13 cellular contexts compared by ENCODE assay signal in the genomic region with DNA sequence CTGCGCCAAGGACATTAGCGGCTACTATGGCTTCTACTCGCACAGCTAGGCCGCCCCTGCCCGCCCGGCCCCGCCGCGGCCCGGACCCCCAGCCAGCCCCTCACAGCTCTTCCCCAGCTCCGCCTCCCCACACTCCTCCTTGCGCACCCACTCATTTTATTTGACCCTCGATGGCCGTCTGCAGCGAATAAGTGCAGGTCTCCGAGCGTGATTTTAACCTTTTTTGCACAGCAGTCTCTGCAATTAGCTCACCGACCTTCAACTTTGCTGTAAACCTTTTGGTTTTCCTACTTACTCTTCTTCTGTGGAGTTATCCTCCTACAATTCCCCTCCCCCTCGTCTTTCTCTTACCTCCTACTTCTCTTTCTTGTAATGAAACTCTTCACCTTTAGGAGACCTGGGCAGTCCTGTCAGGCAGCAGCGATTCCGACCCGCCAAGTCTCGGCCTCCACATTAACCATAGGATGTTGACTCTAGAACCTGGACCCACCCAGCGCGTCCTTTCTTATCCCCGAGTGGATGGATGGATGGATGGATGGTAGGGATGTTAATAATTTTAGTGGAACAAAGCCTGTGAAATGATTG. TPM values are rescaled to one million over a fixed set of nuclear protein-coding genes. Genes with fewer than 3 reads are reported as not detected.
DNase-seq lines count a peak whose midpoint lies in the region; ATAC-seq and TF ChIP-seq lines count a peak whose summit lies in the region.
"Had no signal": no experiment of that assay in that cellular context is flagged by ENCODE, and none has a peak within 500 bp of the region (broad histone marks: within the 10 kb centered on the region; RNA-seq: fewer than 3 reads in every experiment).

No MANE protein-coding gene starts in this region.

- H3K27ac ChIP-seq in mesenchymal stem cell (ENCODE audit: low read length, poor library complexity, severe bottlenecking) = peak overlapping the region; percentile 25
- peak overlapping the region; percentile 0 for H3K27ac ChIP-seq in temporal lobe (ENCODE audit: low read depth, low read length)

- H3K9me3 Mint-ChIP-seq in activated naive CD4-positive, alpha-beta T cell treated with anti-CD3 and anti-CD28 coated beads for 36 hours = peaks cover 2% of the 10 kb centered on the region
- peaks cover 4 to 35% (median 15%) of the 10 kb centered on the region in 5 experiments for H3K9me3 Mint-ChIP-seq in brain

- no peak overlapping the region for H2BK5ac ChIP-seq in mesenchymal stem cell (ENCODE audit: low read depth, low read length, poor library complexity, severe bottlenecking)

- H2BK120ac ChIP-seq in mesenchymal stem cell (ENCODE audit: low read depth, low read length) = no peak overlapping the region

- H3K36me3 ChIP-seq in mesenchymal stem cell (ENCODE audit: control insufficient read depth in 1 of 2, insufficient read depth in 2 of 2, low read depth in 1 of 2, low read length in 2 of 2) = no peaks in the 10 kb centered on the region

- no peaks in the 10 kb centered on the region for H3K79me1 ChIP-seq in mesenchymal stem cell (replicated peaks; ENCODE audit: low read length, poor library complexity, severe bottlenecking)

- no peak overlapping the region for H3K27ac Mint-ChIP-seq in activated naive CD4-positive, alpha-beta T cell treated with anti-CD3 and anti-CD28 coated beads for 36 hours
- H3K27ac Mint-ChIP-seq in brain = peak overlapping the region in 3 of 5 experiments; percentile 65 to 95 (median 91)

- H3K9me3 ChIP-seq in mesenchymal stem cell (ENCODE audit: control insufficient read depth, low read length) = no peaks in the 10 kb centered on the region

- no peak overlapping the region for H3K9ac ChIP-seq in mesenchymal stem cell (ENCODE audit: low read length)

- no peak overlapping the region for H2AK5ac ChIP-seq in mesenchymal stem cell (ENCODE audit: low read length, severe bottlenecking)

- no peak for ATAC-seq in HG03565 (IDR thresholded peaks at IDR 0.05; ENCODE audit: unreplicated experiment)

- peak overlapping the region; percentile 50 for H3K4me3 Mint-ChIP-seq in activated naive CD4-positive, alpha-beta T cell treated with anti-CD3 and anti-CD28 coated beads for 36 hours
- H3K4me3 Mint-ChIP-seq in brain = peak overlapping the region; percentile 74 to 88 (median 84)

- no peak overlapping the region for H2AFZ ChIP-seq in mesenchymal stem cell (ENCODE audit: low read depth, low read length)

- peaks cover 80% of the 10 kb centered on the region for H3K27me3 Mint-ChIP-seq in activated naive CD4-positive, alpha-beta T cell treated with anti-CD3 and anti-CD28 coated beads for 36 hours (ENCODE audit: low read depth)
- H3K27me3 Mint-ChIP-seq in brain = peaks cover 98% of the 10 kb centered on the region

- H3K4me1 ChIP-seq in mesenchymal stem cell (ENCODE audit: control insufficient read depth, insufficient read depth, low read depth, low read length) = peaks cover 23% of the 10 kb centered on the region

- no peak overlapping the region for H3K23ac ChIP-seq in mesenchymal stem cell (ENCODE audit: low read length in 2 of 2)

- peak overlapping the region; percentile 41 to 59 for H3K4me3 ChIP-seq in mesenchymal stem cell (ENCODE audit: insufficient read depth in 1 of 2, low read depth in 1 of 2, low read length in 2 of 2)
- H3K4me3 ChIP-seq: lung had no signal

- no peak overlapping the region for H3K18ac ChIP-seq in mesenchymal stem cell (ENCODE audit: low read depth in 1 of 2, low read length in 2 of 2)

- no peak overlapping the region for H2BK12ac ChIP-seq in mesenchymal stem cell (ENCODE audit: low read length in 2 of 2)

- H3K4me2 ChIP-seq in mesenchymal stem cell (ENCODE audit: low read length, poor library complexity, severe bottlenecking) = peak overlapping the region; percentile 84

- H3K14ac ChIP-seq in mesenchymal stem cell (ENCODE audit: low read length in 2 of 2) = peak overlapping the region in 1 of 2 experiments; percentile 39

- no peak for TF ChIP-seq CTCF in brain (conservative IDR thresholded peaks at IDR 0.05)

- intact Hi-C loops in activated naive CD4-positive, alpha-beta T cell treated with anti-CD3 and anti-CD28 coated beads for 36 hours (cut with micrococcal nuclease) = loop anchor here (2.0 to 10.0 kb wide), 3 partner anchors 202 to 921 kb away; a partner anchor contains a TSS

- H4K91ac ChIP-seq in mesenchymal stem cell (ENCODE audit: low read length) = no peak overlapping the region

- no peak for DNase-seq in activated naive CD4-positive, alpha-beta T cell treated with anti-CD3 and anti-CD28 coated beads for 36 hours
- DNase-seq in activated naive CD4-positive, alpha-beta T cell treated with anti-CD3 and anti-CD28 coated beads, Interleukin-2, amount 50 U/mL, for 16 hours = no peak
- DNase-seq in mesenchymal stem cell = no peak
- no peak for DNase-seq in amygdala (lab: John Stamatoyannopoulos, UW)
- no peak for DNase-seq in NCI-H524 (lab: John Stamatoyannopoulos, UW)
- DNase-seq: AML-193, cortex of kidney, KBM-7, NCI-H774 had no signal

- 9% methylated on average over 26 of the region's 26 CpGs for WGBS in mesenchymal stem cell

- no peak overlapping the region for H2BK15ac ChIP-seq in mesenchymal stem cell (ENCODE audit: low read depth, poor library complexity, severe bottlenecking)

- CTCF ChIA-PET in activated naive CD4-positive, alpha-beta T cell treated with anti-CD3 and anti-CD28 coated beads for 36 hours (lab: Charles Lee) = interaction anchor here (0.9 kb wide), 1 partner anchor 163 kb away, joined by 3 read pairs; no protein-coding TSS in a partner anchor

- H3K27me3 ChIP-seq in mesenchymal stem cell (ENCODE audit: control insufficient read depth in 1 of 2, insufficient read depth in 1 of 2, low read length in 2 of 2) = peaks cover 80 to 100% of the 10 kb centered on the region in 2 experiments

- no peak overlapping the region for H3K4ac ChIP-seq in mesenchymal stem cell (ENCODE audit: low read depth in 1 of 2, low read length in 2 of 2)

- H4K8ac ChIP-seq in mesenchymal stem cell (ENCODE audit: low read length) = no peak overlapping the region

- H3K36me3 Mint-ChIP-seq in activated naive CD4-positive, alpha-beta T cell treated with anti-CD3 and anti-CD28 coated beads for 36 hours (ENCODE audit: low read depth) = no peaks in the 10 kb centered on the region
- H3K36me3 Mint-ChIP-seq in brain = no peaks in the 10 kb centered on the region

- peaks cover 31% of the 10 kb centered on the region for H3K4me1 Mint-ChIP-seq in activated naive CD4-positive, alpha-beta T cell treated with anti-CD3 and anti-CD28 coated beads for 36 hours (ENCODE audit: low read depth)
- peaks cover 28% of the 10 kb centered on the region for H3K4me1 Mint-ChIP-seq in brain

RNA-seq across cellular contexts. Expression of a gene that starts 8.2 kb away (rescaled TPM):
- not detected for total RNA-seq in activated naive CD4-positive, alpha-beta T cell treated with anti-CD3 and anti-CD28 coated beads for 36 hours
- polyA plus RNA-seq in brain (ENCODE audit: insufficient read depth, low read depth, low replicate concordance) = 9.4 TPM
- polyA plus RNA-seq in mesenchymal stem cell (2013, experiment 1 of 2) = 0.01 TPM
- 0.01 TPM for polyA plus RNA-seq in mesenchymal stem cell (2013, experiment 2 of 2)
- total RNA-seq in temporal lobe = 95.6 TPM
- total RNA-seq: lung had no signal

Comparison
In these comparisons a context has a peak if more than half of its experiments do, and no peak if none do; other contexts are left out.
1. RNA of a gene that starts 8.2 kb away (total RNA-seq): 95.6 TPM in temporal lobe (single experiment); not detected in activated naive CD4-positive, alpha-beta T cell treated with anti-CD3 and anti-CD28 coated beads for 36 hours; every median in the first group is over 10 times any median in the second.